31 cellular contexts compared by ENCODE assay signal in genomic region chr1:113511269-113511668, GRCh38.
"Had no signal": no experiment of that assay in that cellular context is flagged by ENCODE, and none has a peak within 500 bp of the region (broad histone marks: within the 10 kb centered on the region; RNA-seq: fewer than 3 reads in every experiment).

No MANE protein-coding gene starts in this region.

- H3K27ac Mint-ChIP-seq: natural killer cell; nephron; neural progenitor cell; progenitor cell of endocrine pancreas; stimulated activated memory B cell treated with anti-CD40 and anti-IgM and Interleukin-4, amounts not matched to agents 10 μg/mL and 1 μg/mL and 100 μg/mL, for 72 hours; stimulated activated naive CD8-positive, alpha-beta T cell treated with anti-CD3 and anti-CD28 coated beads, Interleukin-15, amount 100 ng/mL, for 72 hours; type B pancreatic cell had no signal

- H3K27me3 ChIP-seq: neural progenitor cell, ovary, spleen, suprapubic skin, testis, tibial artery, transverse colon, upper lobe of right lung, uterus had no signal

- H3K36me3 ChIP-seq: neural progenitor cell, ovary, spleen, suprapubic skin, tibial artery, transverse colon, upper lobe of right lung, uterus had no signal

- H3K27me3 Mint-ChIP-seq: progenitor cell of endocrine pancreas; stimulated activated memory B cell treated with anti-CD40 and anti-IgM and Interleukin-4, amounts not matched to agents 10 μg/mL and 1 μg/mL and 100 μg/mL, for 72 hours; stimulated activated naive CD8-positive, alpha-beta T cell treated with anti-CD3 and anti-CD28 coated beads, Interleukin-15, amount 100 ng/mL, for 72 hours; type B pancreatic cell had no signal

- H3K36me3 Mint-ChIP-seq: natural killer cell; stimulated activated memory B cell treated with anti-CD40 and anti-IgM and Interleukin-4, amounts not matched to agents 10 μg/mL and 1 μg/mL and 100 μg/mL, for 72 hours; type B pancreatic cell had no signal

- DNase-seq: natural killer cell; occipital lobe; ovary; posterior cingulate gyrus; psoas muscle; right cardiac atrium; spleen; stimulated activated CD4-positive, alpha-beta T cell treated with anti-CD3 and anti-CD28 coated beads, Interleukin-12 subunit alpha, Interleukin-12 subunit beta, amount 100 ng/mL, for 4 hours; stimulated activated CD4-positive, alpha-beta T cell treated with anti-CD3 and anti-CD28 coated beads, Interleukin-1b, Interleukin-23, amount 100 ng/mL, for 48 hours; stimulated activated CD4-positive, alpha-beta T cell treated with anti-CD3 and anti-CD28 coated beads, Interleukin-4, amount 100 ng/mL, for 1 hour; stimulated activated CD4-positive, alpha-beta T cell treated with anti-CD3 and anti-CD28 coated beads, Interleukin-4, amount 100 ng/mL, for 4 hours; stimulated activated CD8-positive, alpha-beta memory T cell treated with anti-CD3 and anti-CD28 coated beads, Interleukin-4, amount 100 ng/mL, for 48 hours; stimulated activated naive CD4-positive, alpha-beta T cell; stimulated activated naive CD8-positive, alpha-beta T cell treated with anti-CD3 and anti-CD28 coated beads, Interleukin-15, amount 100 ng/mL, for 72 hours; stimulated activated naive CD8-positive, alpha-beta T cell treated with anti-CD3 and anti-CD28 coated beads, Interleukin-15, Interleukin-2, amounts not matched to agents 100 U/mL and 50 U/mL, for 24 hours; substantia nigra; testis; tibial artery; transverse colon; upper lobe of right lung; uterus had no signal

- H3K9ac ChIP-seq: neural progenitor cell, parathyroid adenoma had no signal

- H3K79me2 ChIP-seq: parathyroid adenoma had no signal

- H3K9me3 ChIP-seq: ovary, testis had no signal

- H3K27ac ChIP-seq: neural progenitor cell, ovary, parathyroid adenoma, psoas muscle, skin epidermis, spleen, suprapubic skin, testis, tibial artery, transverse colon, upper lobe of right lung, uterus had no signal

- H3K4me1 ChIP-seq: neural progenitor cell, parathyroid adenoma, psoas muscle, spleen, suprapubic skin, testis, tibial artery, upper lobe of right lung, uterus had no signal

- ATAC-seq: natural killer cell; psoas muscle; right cardiac atrium; sciatic nerve; stimulated activated memory B cell treated with anti-CD40 and anti-IgM and Interleukin-4, amounts not matched to agents 10 μg/mL and 1 μg/mL and 100 μg/mL, for 72 hours; stimulated activated naive CD8-positive, alpha-beta T cell treated with anti-CD3 and anti-CD28 coated beads, Interleukin-15, amount 100 ng/mL, for 72 hours; stimulated activated naive CD8-positive, alpha-beta T cell treated with anti-CD3 and anti-CD28 coated beads, Interleukin-15, Interleukin-2, amounts not matched to agents 100 U/mL and 50 U/mL, for 24 hours; upper lobe of right lung had no signal

- H3K4me3 ChIP-seq: neural progenitor cell, ovary, psoas muscle, skin epidermis, smooth muscle cell, spleen, suprapubic skin, testis, tibial artery, transverse colon, upper lobe of right lung, uterus had no signal

- H3K4me1 Mint-ChIP-seq: natural killer cell; nephron; neural progenitor cell; stimulated activated memory B cell treated with anti-CD40 and anti-IgM and Interleukin-4, amounts not matched to agents 10 μg/mL and 1 μg/mL and 100 μg/mL, for 72 hours; stimulated activated naive CD8-positive, alpha-beta T cell treated with anti-CD3 and anti-CD28 coated beads, Interleukin-15, amount 100 ng/mL, for 72 hours had no signal

- H3K4me2 ChIP-seq: neural progenitor cell, smooth muscle cell had no signal

- H3K4me3 Mint-ChIP-seq: natural killer cell; nephron; neural progenitor cell; stimulated activated memory B cell treated with anti-CD40 and anti-IgM and Interleukin-4, amounts not matched to agents 10 μg/mL and 1 μg/mL and 100 μg/mL, for 72 hours; stimulated activated naive CD8-positive, alpha-beta T cell treated with anti-CD3 and anti-CD28 coated beads, Interleukin-15, amount 100 ng/mL, for 72 hours; type B pancreatic cell had no signal

- H2AFZ ChIP-seq: neural progenitor cell, parathyroid adenoma had no signal
